In the genomic region with DNA sequence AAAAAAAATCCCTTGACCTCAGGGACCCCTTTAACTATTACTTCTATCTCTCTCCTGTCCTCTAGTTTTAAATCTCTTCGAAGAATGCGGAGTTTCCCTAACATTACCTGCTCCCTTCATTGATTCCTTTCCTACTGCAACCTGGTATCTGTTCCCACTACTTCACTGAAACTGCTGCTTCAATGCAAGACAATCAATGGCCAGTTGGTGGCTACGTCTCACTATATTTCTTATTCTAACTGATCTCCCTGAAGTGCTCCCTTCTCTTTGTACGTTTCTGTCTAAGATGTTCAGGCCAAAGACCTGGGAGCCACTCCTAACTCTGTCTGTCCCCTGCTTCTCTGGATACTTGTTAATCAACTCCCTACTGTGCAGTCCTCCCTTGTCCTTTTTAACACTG, we compare ENCODE assay signal across 13 cellular contexts. TPM values are rescaled to one million over a fixed set of nuclear protein-coding genes. Genes with fewer than 3 reads are reported as not detected.
DNase-seq lines count a peak whose midpoint lies in the region; ATAC-seq and TF ChIP-seq lines count a peak whose summit lies in the region.
"Had no signal": no experiment of that assay in that cellular context is flagged by ENCODE, and none has a peak within 500 bp of the region (broad histone marks: within the 10 kb centered on the region; RNA-seq: fewer than 3 reads in every experiment).

No MANE protein-coding gene starts in this region.

- no peaks in the 10 kb centered on the region for H3K4me1 ChIP-seq in Loucy (ENCODE audit: insufficient read depth, low read length, poor library complexity, severe bottlenecking)
- H3K4me1 ChIP-seq: colonic mucosa, spleen had no signal

- no peaks in the 10 kb centered on the region for H4K20me1 ChIP-seq in Loucy (ENCODE audit: insufficient read depth, low read length, poor library complexity, severe bottlenecking)

- no peak overlapping the region for H3K9ac ChIP-seq in Loucy (ENCODE audit: low read depth, low read length, poor library complexity, severe bottlenecking)

- H3K27me3 ChIP-seq in Loucy (ENCODE audit: insufficient read depth, low read length, poor library complexity, severe bottlenecking): no peaks in the 10 kb centered on the region
- H3K27me3 ChIP-seq: colonic mucosa had no signal

- H3K9me2 ChIP-seq in Loucy (replicated peaks; ENCODE audit: low read depth, low read length): no peaks in the 10 kb centered on the region

- TF ChIP-seq CTCF in GM12864 (IDR thresholded peaks at IDR 0.05; ENCODE audit: low read depth, low read length, missing control alignments): peak; percentile 43
- peak; percentile 58 for TF ChIP-seq CTCF in Loucy (conservative IDR thresholded peaks at IDR 0.05; ENCODE audit: low read length)

- H2AFZ ChIP-seq in Loucy (ENCODE audit: low read length): no peak overlapping the region

- H3K4me3 ChIP-seq in GM12864 (ENCODE audit: low read depth, low read length): no peak overlapping the region
- no peak overlapping the region for H3K4me3 ChIP-seq in Loucy (ENCODE audit: low read length, poor library complexity, severe bottlenecking)
- H3K4me3 ChIP-seq: colonic mucosa, spleen had no signal

- H3K9me3 ChIP-seq in Loucy (ENCODE audit: insufficient read depth, low read depth, low read length): no peaks in the 10 kb centered on the region
- H3K9me3 ChIP-seq: colonic mucosa, spleen had no signal

- no peaks in the 10 kb centered on the region for H3F3A ChIP-seq in Loucy (ENCODE audit: low read depth)

- H3K79me2 ChIP-seq in Loucy (ENCODE audit: insufficient read depth, low read length): no peaks in the 10 kb centered on the region

- ATAC-seq in GM19397 (IDR thresholded peaks at IDR 0.05; ENCODE audit: unreplicated experiment) (no peak), GM21367 (IDR thresholded peaks at IDR 0.05; ENCODE audit: unreplicated experiment) (no peak)

- H3K4me2 ChIP-seq in Loucy (ENCODE audit: low read depth, low read length, poor library complexity, severe bottlenecking): no peak overlapping the region

- H3K36me3 ChIP-seq in Loucy (ENCODE audit: insufficient read depth, low read length): no peaks in the 10 kb centered on the region
- H3K36me3 ChIP-seq: colonic mucosa, spleen had no signal

- DNase-seq in GM12864 (ENCODE audit: low read depth): no peak
- peak; percentile 1 for DNase-seq in RPMI7951 (ENCODE audit: low read depth)
- DNase-seq in myocyte (ENCODE audit: low read depth): peak; percentile 4
- DNase-seq in stimulated activated CD4-positive, alpha-beta T cell treated with anti-CD3 and anti-CD28 coated beads, Interleukin-15, amount 100 ng/mL, for 24 hours: no peak
- DNase-seq: activated naive CD4-positive, alpha-beta T cell treated with anti-CD3 and anti-CD28 coated beads, Interleukin-2, amount 10 ng/mL, durations not matched to agents 7 days and 5 days; colonic mucosa; kidney glomerular epithelial cell; NCI-H526 treated with DMSO at 0.1 percent for 48 hours; spleen had no signal

RNA-seq across cellular contexts. Expression of a gene that starts 10.3 kb away (rescaled TPM):
- not detected in 2 replicates for total RNA-seq in RPMI7951 (2014; rRNA removed; shearing (Covaris generic))
- total RNA-seq in myocyte: 0.13 TPM in 1 of 2 replicates, not detected in the other
- polyA plus RNA-seq in myocyte (2012): not detected
- total RNA-seq: fibroblast of villous mesenchyme had no signal

Comparison
In these comparisons a context has a peak if more than half of its experiments do, and no peak if none do; other contexts are left out.
1. DNase-seq: peak in RPMI7951 (single experiment) and myocyte (single experiment); none in GM12864 (single experiment) and stimulated activated CD4-positive, alpha-beta T cell treated with anti-CD3 and anti-CD28 coated beads, Interleukin-15, amount 100 ng/mL, for 24 hours (single experiment).